Comparison of ENCODE assay signal across 8 cellular contexts in the genomic region with DNA sequence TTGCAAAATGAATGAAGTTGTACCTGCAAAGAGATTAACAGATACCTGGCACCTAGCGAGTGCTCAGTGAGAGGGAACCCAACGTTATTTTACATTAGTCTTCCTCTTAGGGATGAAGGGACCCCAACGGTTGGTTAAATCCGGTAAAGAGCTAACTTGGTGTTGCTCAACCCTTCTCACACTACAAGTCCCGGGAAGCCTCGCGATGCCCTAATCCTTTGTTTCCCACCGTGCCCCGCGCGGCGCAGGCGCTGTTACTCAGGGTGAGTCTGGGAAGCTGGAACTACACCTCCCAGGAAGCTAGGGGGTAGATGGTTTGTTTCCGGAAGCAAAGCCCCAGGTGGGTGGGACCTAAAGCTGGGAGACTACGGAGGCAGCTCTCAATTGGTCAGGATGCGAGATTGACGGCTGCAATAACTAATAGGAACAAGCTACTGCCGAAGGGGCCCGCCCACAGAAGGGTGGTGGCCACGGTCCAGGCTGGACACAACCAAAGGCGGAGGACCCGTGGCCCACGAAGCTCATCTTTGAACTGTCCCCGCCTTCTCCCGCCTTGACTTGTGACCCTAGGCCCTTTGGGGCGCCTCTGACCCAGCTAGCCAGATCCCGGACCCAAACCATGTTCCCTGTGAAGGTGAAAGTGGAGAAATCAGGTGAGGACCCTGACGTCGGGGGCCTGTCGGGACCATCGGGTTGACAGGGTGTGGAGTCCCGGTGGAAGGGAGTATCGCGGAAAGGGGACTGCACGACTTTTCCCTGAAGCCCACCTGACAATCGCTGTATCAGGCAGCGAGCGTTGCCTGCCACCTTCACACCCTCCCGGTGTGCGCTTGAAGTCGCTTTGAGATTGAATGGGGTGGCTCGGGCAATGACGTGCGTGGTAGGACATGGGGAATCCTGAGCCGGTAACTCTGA.
DNase-seq lines count a peak whose midpoint lies in the region; ATAC-seq lines count a peak whose summit lies in the region.

Gene LIN37 (plus strand): TSS at position 471 of the 915 bp plus-strand sequence. CDS start 149 bp downstream, at position 620.

- H3K27ac Mint-ChIP-seq in central memory CD8-positive, alpha-beta T cell (ENCODE audit: low read depth): peak within 1 kb of the TSS; percentile 78

- no peaks in the 10 kb centered on the region for H3K27me3 Mint-ChIP-seq in central memory CD8-positive, alpha-beta T cell

- H3K4me1 Mint-ChIP-seq in central memory CD8-positive, alpha-beta T cell: peaks cover 42% of the 10 kb centered on the region

- DNase-seq in AG08396 (ENCODE audit: low spot score) (peak; percentile 96), NCI-H345 treated with DMSO at 0.1 percent for 48 hours (lab: John Stamatoyannopoulos, UW; ENCODE audit: unreplicated experiment) (peak; percentile 100), iris pigment epithelial cell (ENCODE audit: low read depth) (peak; percentile 99)
- peak; percentile 89 to 97 (median 96) for DNase-seq in activated CD4-positive, CD25-positive, alpha-beta regulatory T cell (lab: John Stamatoyannopoulos, UW)
- DNase-seq in central memory CD8-positive, alpha-beta T cell (ENCODE audit: low spot score in 2 of 2): peak; percentile 94 to 98
- peak; percentile 96 to 97 for DNase-seq in stimulated activated CD4-positive, alpha-beta T cell treated with anti-CD3 and anti-CD28 coated beads, Interleukin-12 subunit alpha, Interleukin-12 subunit beta, amount 100 ng/mL, for 24 hours (ENCODE audit: low read depth in 2 of 2)

- peak within 1 kb of the TSS; percentile 97 for H3K4me3 Mint-ChIP-seq in central memory CD8-positive, alpha-beta T cell

- H3K9me3 Mint-ChIP-seq in central memory CD8-positive, alpha-beta T cell: no peaks in the 10 kb centered on the region

- peak; percentile 65 for ATAC-seq in GM19023 (IDR thresholded peaks at IDR 0.05; ENCODE audit: unreplicated experiment)
- ATAC-seq in HG03280 (IDR thresholded peaks at IDR 0.05; ENCODE audit: unreplicated experiment): peak; percentile 67
- peak; percentile 72 for ATAC-seq in central memory CD8-positive, alpha-beta T cell (replicated peaks; ENCODE audit: extremely low read depth, poor library complexity, severe bottlenecking)

- peaks cover 17% of the 10 kb centered on the region for H3K36me3 Mint-ChIP-seq in central memory CD8-positive, alpha-beta T cell (ENCODE audit: insufficient read depth)

Comparison
In these comparisons a context has a peak if more than half of its experiments do, and no peak if none do; other contexts are left out.
1. Peak in every context shown above with its lines: DNase-seq and ATAC-seq.